ENCODE assay signal across 20 cellular contexts in genomic region chr17:17633310-17633709, GRCh38.
"Had no signal": no experiment of that assay in that cellular context is flagged by ENCODE, and none has a peak within 500 bp of the region (broad histone marks: within the 10 kb centered on the region; RNA-seq: fewer than 3 reads in every experiment).

No MANE protein-coding gene starts in this region.

- H3K4me1 ChIP-seq: suprapubic skin, thyroid gland had no signal

- FAIRE-seq: colon, endometrium, urothelium cell line had no signal

- H3K36me3 ChIP-seq: esophagus squamous epithelium, suprapubic skin, thyroid gland had no signal

- H3K9me3 ChIP-seq: esophagus squamous epithelium, suprapubic skin, thyroid gland had no signal

- H3K9me3 Mint-ChIP-seq: type B pancreatic cell had no signal

- H3K27ac ChIP-seq: epithelial cell of prostate, esophagus squamous epithelium, suprapubic skin, thyroid gland had no signal

- H3K4me3 ChIP-seq: esophagus squamous epithelium, smooth muscle cell, suprapubic skin, thyroid gland had no signal

- H3K27me3 ChIP-seq: esophagus squamous epithelium, suprapubic skin, thyroid gland had no signal

- H3K36me3 Mint-ChIP-seq: naive thymus-derived CD4-positive, alpha-beta T cell; type B pancreatic cell had no signal

- H3K4me3 Mint-ChIP-seq: naive thymus-derived CD4-positive, alpha-beta T cell; nephron progenitor cell; type B pancreatic cell had no signal

- DNase-seq: cerebellar nuclear complex; effector CD4-positive, alpha-beta T cell; esophagus squamous epithelium; foreskin fibroblast; hippocampal formation; kidney glomerular epithelial cell; naive thymus-derived CD4-positive, alpha-beta T cell; nephron progenitor cell; right cardiac atrium; stimulated activated CD4-positive, alpha-beta T cell treated with anti-CD3 and anti-CD28 coated beads, Interleukin-2, amount 100 ng/mL, for 48 hours; stimulated activated naive CD8-positive, alpha-beta T cell treated with anti-CD3 and anti-CD28 coated beads, Interleukin-15, Interleukin-2, amounts not matched to agents 100 U/mL and 50 U/mL, for 24 hours; thyroid gland had no signal

- H3K4me2 ChIP-seq: smooth muscle cell had no signal

- ATAC-seq: naive thymus-derived CD4-positive, alpha-beta T cell; stimulated activated naive CD8-positive, alpha-beta T cell treated with anti-CD3 and anti-CD28 coated beads, Interleukin-15, Interleukin-2, amounts not matched to agents 100 U/mL and 50 U/mL, for 24 hours had no signal

- H3K27ac Mint-ChIP-seq: naive thymus-derived CD4-positive, alpha-beta T cell; nephron progenitor cell; progenitor cell of endocrine pancreas; type B pancreatic cell had no signal
